In the genomic region with DNA sequence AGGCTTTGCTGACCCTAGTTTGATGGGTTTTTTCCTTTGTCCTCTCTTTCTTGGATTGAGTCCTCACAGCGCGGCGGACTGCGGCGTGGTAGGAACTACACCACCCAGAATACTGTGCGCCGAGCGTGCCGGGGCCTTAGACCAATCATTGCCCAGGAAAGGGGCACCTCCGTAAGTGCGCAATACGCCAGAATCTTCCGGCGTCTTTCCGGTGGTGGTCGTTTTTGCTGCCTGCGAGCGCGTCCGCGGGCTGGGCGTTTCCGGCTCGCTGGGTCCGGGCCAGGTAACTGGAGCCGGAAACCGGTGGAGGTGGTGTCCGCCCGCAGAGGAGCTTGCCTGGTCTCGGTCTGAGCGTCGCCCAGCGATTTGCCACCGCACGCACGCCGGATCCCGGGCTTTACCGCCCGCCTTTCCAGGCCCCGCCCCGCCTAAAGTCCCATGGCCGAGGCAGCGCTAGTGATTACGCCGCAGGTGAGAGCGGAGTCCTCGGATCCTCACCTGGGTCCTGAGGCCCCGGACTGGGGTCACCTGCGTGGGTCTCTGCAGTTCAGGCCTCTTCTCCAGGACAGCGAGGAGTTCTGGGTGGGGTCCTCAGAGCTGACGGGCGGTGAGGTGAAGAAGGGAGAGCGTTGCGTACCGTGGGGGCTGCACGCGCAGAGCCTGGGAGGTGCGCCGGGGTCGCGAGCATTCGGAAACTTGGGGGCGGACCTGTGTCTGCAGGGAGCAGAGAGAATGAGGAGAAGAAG, we compare ENCODE assay signal across 1 cellular context.
TF ChIP-seq lines count a peak whose summit lies in the region.

A gene (plus strand): TSS at position 221 of the 746 bp plus-strand sequence. CDS start 218 bp downstream, at position 439.

TF ChIP-seq in H1, 55 proteins besides CTCF, POLR2A, EP300 and RAD21 (continued from another document):
- TF ChIP-seq NANOG (IDR thresholded peaks at IDR 0.05; ENCODE audit: insufficient read depth, low read depth, low read length, poor library complexity, severe bottlenecking), result no peak
- no peak for TF ChIP-seq RFX5 (IDR thresholded peaks at IDR 0.05; ENCODE audit: borderline replicate concordance, low read depth, low read length)
- TF ChIP-seq, protein P1, sequence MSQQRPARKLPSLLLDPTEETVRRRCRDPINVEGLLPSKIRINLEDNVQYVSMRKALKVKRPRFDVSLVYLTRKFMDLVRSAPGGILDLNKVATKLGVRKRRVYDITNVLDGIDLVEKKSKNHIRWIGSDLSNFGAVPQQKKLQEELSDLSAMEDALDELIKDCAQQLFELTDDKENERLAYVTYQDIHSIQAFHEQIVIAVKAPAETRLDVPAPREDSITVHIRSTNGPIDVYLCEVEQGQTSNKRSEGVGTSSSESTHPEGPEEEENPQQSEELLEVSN (IDR thresholded peaks at IDR 0.05), result peak; percentile 92
- TF ChIP-seq POLR2AphosphoS5 (IDR thresholded peaks at IDR 0.05; ENCODE audit: low read depth, low read length), result 0 out of 2 replicates have a peak, but pooled peaks have one; percentile 11
- no peak for TF ChIP-seq TCF12 (IDR thresholded peaks at IDR 0.05; ENCODE audit: low read depth, low read length)
- TF ChIP-seq TAF1 (IDR thresholded peaks at IDR 0.05; ENCODE audit: low read depth, low read length), result peak; percentile 79; the same call in 1 of the 2 replicates
- TF ChIP-seq BACH1 (IDR thresholded peaks at IDR 0.05; ENCODE audit: low read length), result no peak
- TF ChIP-seq JUND (IDR thresholded peaks at IDR 0.05; ENCODE audit: low read length), result no peak
- peak; percentile 84 for TF ChIP-seq CREB1 (IDR thresholded peaks at IDR 0.05)
- no peak for TF ChIP-seq HDAC6 (IDR thresholded peaks at IDR 0.05; ENCODE audit: low read depth, low read length)
- no peak for TF ChIP-seq RXRA (IDR thresholded peaks at IDR 0.05; ENCODE audit: insufficient read depth, low read depth, low read length)
- TF ChIP-seq RNF2 (IDR thresholded peaks at IDR 0.05; ENCODE audit: borderline replicate concordance, low read depth, low read length, missing control alignments, poor library complexity, severe bottlenecking), result no peak
- no peak for TF ChIP-seq BRCA1 (IDR thresholded peaks at IDR 0.05; ENCODE audit: low read depth, low read length)
- TF ChIP-seq KDM1A (IDR thresholded peaks at IDR 0.05; ENCODE audit: borderline replicate concordance, low read length), result no peak
- no peak for TF ChIP-seq CHD1 (IDR thresholded peaks at IDR 0.05; ENCODE audit: low read depth, low read length)
- TF ChIP-seq CEBPB (IDR thresholded peaks at IDR 0.05; ENCODE audit: low read depth, low read length), result peak; percentile 19; the same call in 1 of the 2 replicates
- peak; percentile 63 for TF ChIP-seq KDM4A (IDR thresholded peaks at IDR 0.05; ENCODE audit: low read depth, low read length, severe bottlenecking)
- TF ChIP-seq, protein P2, sequence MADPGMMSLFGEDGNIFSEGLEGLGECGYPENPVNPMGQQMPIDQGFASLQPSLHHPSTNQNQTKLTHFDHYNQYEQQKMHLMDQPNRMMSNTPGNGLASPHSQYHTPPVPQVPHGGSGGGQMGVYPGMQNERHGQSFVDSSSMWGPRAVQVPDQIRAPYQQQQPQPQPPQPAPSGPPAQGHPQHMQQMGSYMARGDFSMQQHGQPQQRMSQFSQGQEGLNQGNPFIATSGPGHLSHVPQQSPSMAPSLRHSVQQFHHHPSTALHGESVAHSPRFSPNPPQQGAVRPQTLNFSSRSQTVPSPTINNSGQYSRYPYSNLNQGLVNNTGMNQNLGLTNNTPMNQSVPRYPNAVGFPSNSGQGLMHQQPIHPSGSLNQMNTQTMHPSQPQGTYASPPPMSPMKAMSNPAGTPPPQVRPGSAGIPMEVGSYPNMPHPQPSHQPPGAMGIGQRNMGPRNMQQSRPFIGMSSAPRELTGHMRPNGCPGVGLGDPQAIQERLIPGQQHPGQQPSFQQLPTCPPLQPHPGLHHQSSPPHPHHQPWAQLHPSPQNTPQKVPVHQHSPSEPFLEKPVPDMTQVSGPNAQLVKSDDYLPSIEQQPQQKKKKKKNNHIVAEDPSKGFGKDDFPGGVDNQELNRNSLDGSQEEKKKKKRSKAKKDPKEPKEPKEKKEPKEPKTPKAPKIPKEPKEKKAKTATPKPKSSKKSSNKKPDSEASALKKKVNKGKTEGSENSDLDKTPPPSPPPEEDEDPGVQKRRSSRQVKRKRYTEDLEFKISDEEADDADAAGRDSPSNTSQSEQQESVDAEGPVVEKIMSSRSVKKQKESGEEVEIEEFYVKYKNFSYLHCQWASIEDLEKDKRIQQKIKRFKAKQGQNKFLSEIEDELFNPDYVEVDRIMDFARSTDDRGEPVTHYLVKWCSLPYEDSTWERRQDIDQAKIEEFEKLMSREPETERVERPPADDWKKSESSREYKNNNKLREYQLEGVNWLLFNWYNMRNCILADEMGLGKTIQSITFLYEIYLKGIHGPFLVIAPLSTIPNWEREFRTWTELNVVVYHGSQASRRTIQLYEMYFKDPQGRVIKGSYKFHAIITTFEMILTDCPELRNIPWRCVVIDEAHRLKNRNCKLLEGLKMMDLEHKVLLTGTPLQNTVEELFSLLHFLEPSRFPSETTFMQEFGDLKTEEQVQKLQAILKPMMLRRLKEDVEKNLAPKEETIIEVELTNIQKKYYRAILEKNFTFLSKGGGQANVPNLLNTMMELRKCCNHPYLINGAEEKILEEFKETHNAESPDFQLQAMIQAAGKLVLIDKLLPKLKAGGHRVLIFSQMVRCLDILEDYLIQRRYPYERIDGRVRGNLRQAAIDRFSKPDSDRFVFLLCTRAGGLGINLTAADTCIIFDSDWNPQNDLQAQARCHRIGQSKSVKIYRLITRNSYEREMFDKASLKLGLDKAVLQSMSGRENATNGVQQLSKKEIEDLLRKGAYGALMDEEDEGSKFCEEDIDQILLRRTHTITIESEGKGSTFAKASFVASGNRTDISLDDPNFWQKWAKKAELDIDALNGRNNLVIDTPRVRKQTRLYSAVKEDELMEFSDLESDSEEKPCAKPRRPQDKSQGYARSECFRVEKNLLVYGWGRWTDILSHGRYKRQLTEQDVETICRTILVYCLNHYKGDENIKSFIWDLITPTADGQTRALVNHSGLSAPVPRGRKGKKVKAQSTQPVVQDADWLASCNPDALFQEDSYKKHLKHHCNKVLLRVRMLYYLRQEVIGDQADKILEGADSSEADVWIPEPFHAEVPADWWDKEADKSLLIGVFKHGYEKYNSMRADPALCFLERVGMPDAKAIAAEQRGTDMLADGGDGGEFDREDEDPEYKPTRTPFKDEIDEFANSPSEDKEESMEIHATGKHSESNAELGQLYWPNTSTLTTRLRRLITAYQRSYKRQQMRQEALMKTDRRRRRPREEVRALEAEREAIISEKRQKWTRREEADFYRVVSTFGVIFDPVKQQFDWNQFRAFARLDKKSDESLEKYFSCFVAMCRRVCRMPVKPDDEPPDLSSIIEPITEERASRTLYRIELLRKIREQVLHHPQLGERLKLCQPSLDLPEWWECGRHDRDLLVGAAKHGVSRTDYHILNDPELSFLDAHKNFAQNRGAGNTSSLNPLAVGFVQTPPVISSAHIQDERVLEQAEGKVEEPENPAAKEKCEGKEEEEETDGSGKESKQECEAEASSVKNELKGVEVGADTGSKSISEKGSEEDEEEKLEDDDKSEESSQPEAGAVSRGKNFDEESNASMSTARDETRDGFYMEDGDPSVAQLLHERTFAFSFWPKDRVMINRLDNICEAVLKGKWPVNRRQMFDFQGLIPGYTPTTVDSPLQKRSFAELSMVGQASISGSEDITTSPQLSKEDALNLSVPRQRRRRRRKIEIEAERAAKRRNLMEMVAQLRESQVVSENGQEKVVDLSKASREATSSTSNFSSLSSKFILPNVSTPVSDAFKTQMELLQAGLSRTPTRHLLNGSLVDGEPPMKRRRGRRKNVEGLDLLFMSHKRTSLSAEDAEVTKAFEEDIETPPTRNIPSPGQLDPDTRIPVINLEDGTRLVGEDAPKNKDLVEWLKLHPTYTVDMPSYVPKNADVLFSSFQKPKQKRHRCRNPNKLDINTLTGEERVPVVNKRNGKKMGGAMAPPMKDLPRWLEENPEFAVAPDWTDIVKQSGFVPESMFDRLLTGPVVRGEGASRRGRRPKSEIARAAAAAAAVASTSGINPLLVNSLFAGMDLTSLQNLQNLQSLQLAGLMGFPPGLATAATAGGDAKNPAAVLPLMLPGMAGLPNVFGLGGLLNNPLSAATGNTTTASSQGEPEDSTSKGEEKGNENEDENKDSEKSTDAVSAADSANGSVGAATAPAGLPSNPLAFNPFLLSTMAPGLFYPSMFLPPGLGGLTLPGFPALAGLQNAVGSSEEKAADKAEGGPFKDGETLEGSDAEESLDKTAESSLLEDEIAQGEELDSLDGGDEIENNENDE (IDR thresholded peaks at IDR 0.05; ENCODE audit: insufficient replicate concordance, low read length), result no peak
- TF ChIP-seq, protein P3, sequence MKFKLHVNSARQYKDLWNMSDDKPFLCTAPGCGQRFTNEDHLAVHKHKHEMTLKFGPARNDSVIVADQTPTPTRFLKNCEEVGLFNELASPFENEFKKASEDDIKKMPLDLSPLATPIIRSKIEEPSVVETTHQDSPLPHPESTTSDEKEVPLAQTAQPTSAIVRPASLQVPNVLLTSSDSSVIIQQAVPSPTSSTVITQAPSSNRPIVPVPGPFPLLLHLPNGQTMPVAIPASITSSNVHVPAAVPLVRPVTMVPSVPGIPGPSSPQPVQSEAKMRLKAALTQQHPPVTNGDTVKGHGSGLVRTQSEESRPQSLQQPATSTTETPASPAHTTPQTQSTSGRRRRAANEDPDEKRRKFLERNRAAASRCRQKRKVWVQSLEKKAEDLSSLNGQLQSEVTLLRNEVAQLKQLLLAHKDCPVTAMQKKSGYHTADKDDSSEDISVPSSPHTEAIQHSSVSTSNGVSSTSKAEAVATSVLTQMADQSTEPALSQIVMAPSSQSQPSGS (IDR thresholded peaks at IDR 0.05; ENCODE audit: low read length), result no peak
- no peak for TF ChIP-seq TEAD4 (IDR thresholded peaks at IDR 0.05; ENCODE audit: low read depth, low read length)
- TF ChIP-seq TBP (IDR thresholded peaks at IDR 0.05; ENCODE audit: low read depth, low read length), result peak; percentile 81; the same call in 1 of the 2 replicates
- no peak for TF ChIP-seq BCL11A (IDR thresholded peaks at IDR 0.05; ENCODE audit: low read depth in 2 of 2, low read length in 2 of 2)
- TF ChIP-seq, protein P4, sequence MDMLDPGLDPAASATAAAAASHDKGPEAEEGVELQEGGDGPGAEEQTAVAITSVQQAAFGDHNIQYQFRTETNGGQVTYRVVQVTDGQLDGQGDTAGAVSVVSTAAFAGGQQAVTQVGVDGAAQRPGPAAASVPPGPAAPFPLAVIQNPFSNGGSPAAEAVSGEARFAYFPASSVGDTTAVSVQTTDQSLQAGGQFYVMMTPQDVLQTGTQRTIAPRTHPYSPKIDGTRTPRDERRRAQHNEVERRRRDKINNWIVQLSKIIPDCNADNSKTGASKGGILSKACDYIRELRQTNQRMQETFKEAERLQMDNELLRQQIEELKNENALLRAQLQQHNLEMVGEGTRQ (IDR thresholded peaks at IDR 0.05; ENCODE audit: low read length), result 0 out of 2 replicates have a peak, but pooled peaks have one; percentile 16
- TF ChIP-seq SP4 (IDR thresholded peaks at IDR 0.05; ENCODE audit: low read length), result no peak
- no peak for TF ChIP-seq CBX5 (IDR thresholded peaks at IDR 0.05; ENCODE audit: low read depth, low read length)
- TF ChIP-seq YY1 (IDR thresholded peaks at IDR 0.05; ENCODE audit: low read depth, low read length), result no peak
- TF ChIP-seq, protein P5, sequence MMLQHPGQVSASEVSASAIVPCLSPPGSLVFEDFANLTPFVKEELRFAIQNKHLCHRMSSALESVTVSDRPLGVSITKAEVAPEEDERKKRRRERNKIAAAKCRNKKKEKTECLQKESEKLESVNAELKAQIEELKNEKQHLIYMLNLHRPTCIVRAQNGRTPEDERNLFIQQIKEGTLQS (IDR thresholded peaks at IDR 0.05; ENCODE audit: insufficient read depth, low read depth, low read length), result no peak
- no peak for TF ChIP-seq CBX8 (IDR thresholded peaks at IDR 0.05; ENCODE audit: borderline replicate concordance, low read depth, low read length)
- no peak for TF ChIP-seq HDAC2 (IDR thresholded peaks at IDR 0.05; ENCODE audit: borderline replicate concordance in 1 of 2, low read depth in 2 of 2, low read length in 2 of 2)
- no peak for TF ChIP-seq GTF2F1 (IDR thresholded peaks at IDR 0.05; ENCODE audit: borderline replicate concordance, low read depth, low read length)
- peak; percentile 99 for TF ChIP-seq GABPA (IDR thresholded peaks at IDR 0.05; ENCODE audit: borderline replicate concordance, insufficient read depth, low read length)
- TF ChIP-seq SIRT6 (IDR thresholded peaks at IDR 0.05; ENCODE audit: low read length), result no peak
- no peak for TF ChIP-seq ZNF274 (IDR thresholded peaks at IDR 0.05; ENCODE audit: borderline replicate concordance, extremely low read depth, low read length)
- peak; percentile 68 for TF ChIP-seq ASH2L (IDR thresholded peaks at IDR 0.05; ENCODE audit: low read length)
- no peak for TF ChIP-seq POU5F1 (IDR thresholded peaks at IDR 0.05; ENCODE audit: low read depth, low read length)
- peak; percentile 31 for TF ChIP-seq CHD2 (IDR thresholded peaks at IDR 0.05; ENCODE audit: low read length)
- TF ChIP-seq EGR1 (IDR thresholded peaks at IDR 0.05; ENCODE audit: borderline replicate concordance, low read depth, low read length), result peak; percentile 44; the same call in 1 of the 2 replicates
- TF ChIP-seq, protein P6, sequence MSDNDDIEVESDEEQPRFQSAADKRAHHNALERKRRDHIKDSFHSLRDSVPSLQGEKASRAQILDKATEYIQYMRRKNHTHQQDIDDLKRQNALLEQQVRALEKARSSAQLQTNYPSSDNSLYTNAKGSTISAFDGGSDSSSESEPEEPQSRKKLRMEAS (IDR thresholded peaks at IDR 0.05), result peak; percentile 83
- no peak for TF ChIP-seq CTBP2 (IDR thresholded peaks at IDR 0.05; ENCODE audit: borderline replicate concordance, insufficient read depth, insufficient read length, low read length)
- no peak for TF ChIP-seq TAF7 (optimal IDR thresholded peaks at IDR 0.05; ENCODE audit: borderline replicate concordance, low read depth, low read length)
